1 cellular context compared by ENCODE assay signal in the genomic region with DNA sequence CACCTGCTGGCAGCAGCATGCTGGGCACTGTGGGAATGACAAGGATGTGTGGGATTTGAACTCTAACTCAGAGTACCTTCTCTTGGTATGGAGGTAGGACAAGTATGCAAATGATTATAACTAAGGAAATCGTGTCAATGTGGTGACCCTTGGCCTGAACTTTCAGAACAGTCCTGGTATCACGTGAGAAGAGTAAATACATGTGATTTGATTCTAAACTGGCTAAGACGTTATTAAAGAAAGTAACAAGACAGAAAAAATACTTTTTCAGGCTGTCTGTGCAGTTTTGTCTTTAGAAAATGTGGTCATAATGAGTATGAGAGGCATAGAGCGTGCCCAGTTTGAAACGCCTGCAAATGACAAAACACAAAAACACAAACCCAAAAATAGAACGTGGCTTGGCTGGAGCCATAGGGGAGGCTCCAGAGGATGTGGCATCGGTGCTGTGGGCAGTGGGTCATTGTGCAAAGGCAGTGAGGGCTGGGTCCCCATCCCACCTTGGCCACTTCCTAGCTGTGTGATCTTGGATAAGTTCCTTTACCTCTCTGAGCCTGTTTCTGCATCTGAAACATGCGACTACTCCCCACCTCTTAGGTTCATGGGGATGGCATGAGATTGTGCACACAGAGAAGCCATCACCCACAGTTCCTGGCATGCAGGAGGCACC.
A peak's percentile ranks its signal among the peaks of the same experiment; 100 is the strongest.
TF ChIP-seq lines count a peak whose summit lies in the region.

No MANE protein-coding gene starts in this region.

TF ChIP-seq in HepG2, 621 proteins besides CTCF, POLR2A, EP300 and RAD21:
- TF ChIP-seq ZMYM3 (CRISPR knock-in tag; IDR thresholded peaks at IDR 0.05) (peak; percentile 46; the same call in 1 of the 2 replicates), MYNN (CRISPR knock-in tag; IDR thresholded peaks at IDR 0.05; ENCODE audit: low read depth) (no peak), ZNF768 (CRISPR knock-in tag; IDR thresholded peaks at IDR 0.05) (peak; percentile 95)
- TF ChIP-seq, protein P1, sequence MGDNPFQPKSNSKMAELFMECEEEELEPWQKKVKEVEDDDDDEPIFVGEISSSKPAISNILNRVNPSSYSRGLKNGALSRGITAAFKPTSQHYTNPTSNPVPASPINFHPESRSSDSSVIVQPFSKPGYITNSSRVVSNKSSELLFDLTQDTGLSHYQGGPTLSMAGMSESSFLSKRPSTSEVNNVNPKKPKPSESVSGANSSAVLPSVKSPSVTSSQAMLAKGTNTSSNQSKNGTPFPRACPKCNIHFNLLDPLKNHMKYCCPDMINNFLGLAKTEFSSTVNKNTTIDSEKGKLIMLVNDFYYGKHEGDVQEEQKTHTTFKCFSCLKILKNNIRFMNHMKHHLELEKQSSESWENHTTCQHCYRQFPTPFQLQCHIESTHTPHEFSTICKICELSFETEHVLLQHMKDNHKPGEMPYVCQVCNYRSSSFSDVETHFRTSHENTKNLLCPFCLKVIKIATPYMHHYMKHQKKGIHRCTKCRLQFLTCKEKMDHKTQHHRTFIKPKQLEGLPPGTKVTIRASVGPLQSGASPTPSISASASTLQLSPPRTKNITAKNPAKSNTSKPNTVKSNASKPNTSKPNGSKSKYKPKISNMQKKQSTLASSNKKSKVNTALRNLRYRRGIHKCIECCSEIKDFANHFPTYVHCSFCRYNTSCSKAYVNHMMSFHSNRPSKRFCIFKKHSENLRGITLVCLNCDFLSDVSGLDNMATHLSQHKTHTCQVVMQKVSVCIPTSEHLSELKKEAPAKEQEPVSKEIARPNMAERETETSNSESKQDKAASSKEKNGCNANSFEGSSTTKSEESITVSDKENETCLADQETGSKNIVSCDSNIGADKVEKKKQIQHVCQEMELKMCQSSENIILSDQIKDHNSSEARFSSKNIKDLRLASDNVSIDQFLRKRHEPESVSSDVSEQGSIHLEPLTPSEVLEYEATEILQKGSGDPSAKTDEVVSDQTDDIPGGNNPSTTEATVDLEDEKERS (CRISPR knock-in tag; IDR thresholded peaks at IDR 0.05) = no peak
TF ChIP-seq in HepG2: peak in this region for 2.
